10 cellular contexts compared by ENCODE assay signal in genomic region chr1:156055649-156056048, GRCh38. TPM values are rescaled to one million over a fixed set of nuclear protein-coding genes. Genes with fewer than 3 reads are reported as not detected.
DNase-seq lines count a peak whose midpoint lies in the region; ATAC-seq, FAIRE-seq and TF ChIP-seq lines count a peak whose summit lies in the region.
"Had no signal": no experiment of that assay in that cellular context is flagged by ENCODE, and none has a peak within 500 bp of the region (broad histone marks: within the 10 kb centered on the region; RNA-seq: fewer than 3 reads in every experiment).

No MANE protein-coding gene starts in this region.

- intact Hi-C loops in body of pancreas (cut with DNase I), result no loop called here

- no peak for TF ChIP-seq CTCF in body of pancreas (IDR thresholded peaks at IDR 0.05)
- no peak for TF ChIP-seq CTCF in D721Med (IDR thresholded peaks at IDR 0.05; ENCODE audit: insufficient read depth, missing control alignments)

- H3K9ac ChIP-seq in Karpas-422 (ENCODE audit: low read length), result peak overlapping the region; percentile 82
- peak overlapping the region; percentile 72 for H3K9ac ChIP-seq in muscle layer of colon (ENCODE audit: low read length)

- H3K9me3 ChIP-seq in Karpas-422 (ENCODE audit: low read length) (no peaks in the 10 kb centered on the region), body of pancreas (no peaks in the 10 kb centered on the region), muscle layer of colon (ENCODE audit: low read length) (no peaks in the 10 kb centered on the region)

- no peak for FAIRE-seq in D721Med (lab: Jason Lieb, UNC)
- FAIRE-seq: GM18507 had no signal

- H3K9me2 ChIP-seq in Karpas-422 (replicated peaks; ENCODE audit: insufficient read depth, low read length), result no peaks in the 10 kb centered on the region

- H3K27ac ChIP-seq in Karpas-422 (ENCODE audit: low read length) (peak overlapping the region; percentile 29; the same call in 1 of the 2 replicates), body of pancreas (peak overlapping the region in 1 of 4 donors; percentile 94), muscle layer of colon (ENCODE audit: low read depth, low read length) (peak overlapping the region; percentile 99)

- H3K4me3 ChIP-seq in Karpas-422 (ENCODE audit: low read length) (peak overlapping the region; percentile 92), body of pancreas (peak overlapping the region; percentile 81 to 89), muscle layer of colon (ENCODE audit: low read depth in 1 of 2, low read length in 2 of 2) (peak overlapping the region; percentile 63 to 91)

- WGBS in body of pancreas, 2 donors, result 29 to 48% methylated on average over 6 of the region's 6 CpGs

- DNase-seq in AML-193 (lab: John Stamatoyannopoulos, UW), result peak; percentile 50 to 52
- DNase-seq in Karpas-422, result peak; percentile 59
- DNase-seq in body of pancreas, result no peak
- DNase-seq in DMS153 treated with DMSO at 0.1 percent for 48 hours (lab: John Stamatoyannopoulos, UW; ENCODE audit: unreplicated experiment), result no peak
- no peak for DNase-seq in D721Med (ENCODE audit: insufficient read length, low spot score)
- DNase-seq in EL, result no peak

- TF ChIP-seq POLR2A in body of pancreas (IDR thresholded peaks at IDR 0.05), result no peak

- H3K79me2 ChIP-seq in Karpas-422 (ENCODE audit: low read length), result peaks cover 38% of the 10 kb centered on the region

- H2AFZ ChIP-seq in Karpas-422 (ENCODE audit: low read length), result no peak overlapping the region; the same call in 1 of the 2 replicates

- H3K4me1 ChIP-seq in Karpas-422 (ENCODE audit: low read length), result peaks cover 19% of the 10 kb centered on the region
- H3K4me1 ChIP-seq in body of pancreas, result peaks cover 24% of the 10 kb centered on the region
- peaks cover 15% of the 10 kb centered on the region for H3K4me1 ChIP-seq in muscle layer of colon (ENCODE audit: insufficient read depth, low read length)

- no peaks in the 10 kb centered on the region for H3K27me3 ChIP-seq in Karpas-422 (ENCODE audit: low read length)
- H3K27me3 ChIP-seq in body of pancreas, result no peaks in the 10 kb centered on the region
- H3K27me3 ChIP-seq in muscle layer of colon (ENCODE audit: control insufficient read depth in 1 of 2, insufficient read depth in 2 of 2, low read length in 2 of 2), result no peaks in the 10 kb centered on the region

- peak overlapping the region; percentile 80 for H3K4me2 ChIP-seq in Karpas-422 (ENCODE audit: low read depth, low read length, poor library complexity, severe bottlenecking)

- H3K36me3 ChIP-seq in Karpas-422 (ENCODE audit: insufficient read depth, low read length) (no peaks in the 10 kb centered on the region), body of pancreas (replicated peaks in 1 of 2; ENCODE audit: insufficient read depth in 1 of 2, low read depth in 2 of 2) (no peaks in the 10 kb centered on the region), muscle layer of colon (ENCODE audit: insufficient read depth, low read length) (peaks cover 9% of the 10 kb centered on the region)

- ATAC-seq in body of pancreas (no peak), HG02588 (IDR thresholded peaks at IDR 0.05; ENCODE audit: unreplicated experiment) (no peak)

- peaks cover 3% of the 10 kb centered on the region; the same call in 1 of the 2 replicates for H4K20me1 ChIP-seq in Karpas-422 (ENCODE audit: insufficient read depth, low read depth, low read length)

RNA-seq across cellular contexts. Expression of gene LAMTOR2, which starts 1.1 kb away (rescaled TPM):
- total RNA-seq in Karpas-422 (2014; rRNA removed; shearing (Covaris generic); ENCODE audit: low replicate concordance), result 106 and 167 TPM in 2 replicates
- total RNA-seq in body of pancreas, result 10 to 100 TPM; 44.2 to 47.5 TPM

RNA-seq across cellular contexts. Expression of gene UBQLN4, which starts 2.1 kb away (rescaled TPM):
- 29.1 and 37.9 TPM in 2 replicates for total RNA-seq in Karpas-422 (2014; rRNA removed; shearing (Covaris generic); ENCODE audit: low replicate concordance)
- 10 to 100 TPM; 16.5 to 16.9 TPM for total RNA-seq in body of pancreas

RNA-seq across cellular contexts. Expression of gene RAB25, which starts 5.3 kb away (rescaled TPM):
- not detected in 2 replicates for total RNA-seq in Karpas-422 (2014; rRNA removed; shearing (Covaris generic); ENCODE audit: low replicate concordance)
- 10 to 100 TPM; 31.3 to 66.7 TPM for total RNA-seq in body of pancreas
- total RNA-seq: RPMI7951 had no signal

RNA-seq across cellular contexts. Expression of gene MEX3A, which starts 26.6 kb away (rescaled TPM):
- 2.3 and 2.5 TPM in 2 replicates for total RNA-seq in Karpas-422 (2014; rRNA removed; shearing (Covaris generic); ENCODE audit: low replicate concordance)
- total RNA-seq in body of pancreas, result 1 to 10 TPM in 1 of 2 donors, under 1 TPM in 1; 0.99 to 4.7 TPM

RNA-seq across cellular contexts. Expression of gene SSR2, which starts 34.9 kb away (rescaled TPM):
- total RNA-seq in Karpas-422 (2014; rRNA removed; shearing (Covaris generic); ENCODE audit: low replicate concordance), result 145 and 205 TPM in 2 replicates
- 100 to 1,000 TPM; 179 to 291 TPM for total RNA-seq in body of pancreas

Comparison
In these comparisons a context has a peak if more than half of its experiments do, and no peak if none do; other contexts are left out.
1. DNase-seq: peak in AML-193 (2 of 2) and Karpas-422 (single experiment); none in body of pancreas (0 of 4), DMS153 treated with DMSO at 0.1 percent for 48 hours (single experiment), D721Med (single experiment) and EL (single experiment).
2. RNA of gene RAB25, which starts 5.3 kb away (total RNA-seq): 31.3 to 66.7 TPM in body of pancreas; not detected in Karpas-422; every median in the first group is over 10 times any median in the second.
3. Peak in every context shown above with its lines, with median percentiles within 50 percentile points of each other: H3K4me3 ChIP-seq.